1 cellular context compared by ENCODE assay signal in the genomic region with DNA sequence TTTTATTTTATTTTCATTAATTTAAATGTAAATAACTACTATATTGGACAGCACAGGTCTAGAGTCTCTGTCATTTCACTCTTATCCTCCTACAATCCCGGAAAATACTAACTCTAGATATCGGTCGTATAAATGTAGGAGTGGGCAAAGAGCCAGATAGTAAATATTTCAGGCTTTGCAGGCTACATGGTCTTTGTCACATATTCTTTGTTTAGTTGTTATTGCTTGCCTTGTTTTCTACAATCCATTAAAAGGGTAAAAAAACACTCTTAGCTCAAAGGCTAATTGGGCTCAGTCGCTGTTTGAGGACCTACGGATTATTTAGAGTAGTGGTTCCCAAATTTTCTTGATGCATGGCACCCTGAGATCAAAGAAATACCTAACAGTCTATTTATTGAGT.
TF ChIP-seq lines count a peak whose summit lies in the region.

No MANE protein-coding gene starts in this region.

TF ChIP-seq in K562, 482 proteins besides CTCF, POLR2A, EP300 and RAD21:
- peak; percentile 65 for TF ChIP-seq NFIC (IDR thresholded peaks at IDR 0.05)
- TF ChIP-seq KAT8 (IDR thresholded peaks at IDR 0.05; ENCODE audit: low read depth), result no peak
